ENCODE assay signal across 1 cellular context in genomic region chr1:238254935-238255334, GRCh38.
TF ChIP-seq lines count a peak whose summit lies in the region.

No MANE protein-coding gene starts in this region.

TF ChIP-seq in GM23338, 12 proteins besides CTCF, POLR2A, EP300 and RAD21 (continued from another document):
- TF ChIP-seq REST (IDR thresholded peaks at IDR 0.05; ENCODE audit: unreplicated experiment) (no peak), EZH2 (IDR thresholded peaks at IDR 0.05; ENCODE audit: low read depth, unreplicated experiment) (no peak), CREB1 (CRISPR knock-in tag; IDR thresholded peaks at IDR 0.05; ENCODE audit: low read depth) (no peak), ETS1 (IDR thresholded peaks at IDR 0.05) (no peak), POLR2AphosphoS5 (IDR thresholded peaks at IDR 0.05; ENCODE audit: low read depth) (no peak), NANOG (IDR thresholded peaks at IDR 0.05; ENCODE audit: borderline replicate concordance) (peak; percentile 17; the same call in 1 of the 2 replicates), EZH2phosphoT487 (IDR thresholded peaks at IDR 0.05; ENCODE audit: unreplicated experiment) (no peak), ZNF331 (CRISPR knock-in tag; IDR thresholded peaks at IDR 0.05; ENCODE audit: low read depth) (no peak)
